In genomic region chr3:111072016-111072891, GRCh38 we compare ENCODE assay signal across 8 cellular contexts. TPM values are rescaled to one million over a fixed set of nuclear protein-coding genes. Genes with fewer than 3 reads are reported as not detected.
DNase-seq lines count a peak whose midpoint lies in the region; ATAC-seq and TF ChIP-seq lines count a peak whose summit lies in the region.

No MANE protein-coding gene starts in this region.

- H3K27me3 ChIP-seq in muscle layer of colon (ENCODE audit: control insufficient read depth in 1 of 2, insufficient read depth in 2 of 2, low read length in 2 of 2) (no peaks in the 10 kb centered on the region), thymus (ENCODE audit: control insufficient read depth, insufficient read depth) (peaks cover 31% of the 10 kb centered on the region)

- peak; percentile 16 for DNase-seq in A172 (ENCODE audit: low spot score)
- peak; percentile 16 for DNase-seq in activated CD4-positive, alpha-beta T cell treated with anti-CD3 and anti-CD28 coated beads for 4 hours
- DNase-seq in epithelial cell of esophagus (ENCODE audit: low read depth): peak; percentile 42
- no peak for DNase-seq in OCI-LY7 (ENCODE audit: low spot score)

- no peaks in the 10 kb centered on the region for H3K79me2 ChIP-seq in OCI-LY7 (ENCODE audit: insufficient read depth, low read depth, low read length)

- no peaks in the 10 kb centered on the region for H3K9me2 ChIP-seq in OCI-LY7 (ENCODE audit: insufficient read depth, low read length)

- H4K20me1 ChIP-seq in OCI-LY7 (ENCODE audit: insufficient read depth, low read length): no peaks in the 10 kb centered on the region

- intact Hi-C loops in OCI-LY7 (cut with micrococcal nuclease; ENCODE audit: unreplicated experiment): no loop called here

- WGBS in thymus: under 1% methylated on average over 71 of the region's 71 CpGs

- ATAC-seq in GM19025 (IDR thresholded peaks at IDR 0.05; ENCODE audit: low read depth, unreplicated experiment) (peak; percentile 29), HG03432 (IDR thresholded peaks at IDR 0.05; ENCODE audit: unreplicated experiment) (peak; percentile 34)

- CTCF ChIA-PET in OCI-LY7 (lab: Charles Lee; ENCODE audit: unreplicated experiment): no interaction called here

- H3K9ac ChIP-seq in muscle layer of colon (ENCODE audit: low read length): peak overlapping the region; percentile 92

- peak overlapping the region; percentile 71 for H3K4me3 ChIP-seq in epithelial cell of esophagus (ENCODE audit: low read length)
- H3K4me3 ChIP-seq in muscle layer of colon (ENCODE audit: low read depth in 1 of 2, low read length in 2 of 2): peak overlapping the region; percentile 76 to 82
- peak overlapping the region; percentile 78 for H3K4me3 ChIP-seq in thymus (ENCODE audit: low read length)
- no peak overlapping the region for H3K4me3 ChIP-seq in OCI-LY7 (ENCODE audit: low read depth, low read length, poor library complexity, severe bottlenecking)

- H3K4me2 ChIP-seq in OCI-LY7 (ENCODE audit: low read length): no peak overlapping the region

- no TSS peak for BruUV-seq in OCI-LY7 (replicated peaks; lab: Mats Ljungman, UMichigan)

- H3K4me1 ChIP-seq in muscle layer of colon (ENCODE audit: insufficient read depth, low read length) (peaks cover 24% of the 10 kb centered on the region), thymus (ENCODE audit: control insufficient read depth, insufficient read depth, low read length) (peaks cover 7% of the 10 kb centered on the region), OCI-LY7 (ENCODE audit: insufficient read depth, low read length, poor library complexity, severe bottlenecking) (no peaks in the 10 kb centered on the region)

- TF ChIP-seq CTCF in epithelial cell of esophagus (IDR thresholded peaks at IDR 0.05; ENCODE audit: insufficient read depth, low read depth, low read length, missing control alignments) (no peak), OCI-LY7 (conservative IDR thresholded peaks at IDR 0.05; ENCODE audit: low read length) (no peak)

- H3K27ac ChIP-seq in muscle layer of colon (ENCODE audit: low read depth, low read length) (peak overlapping the region; percentile 87), thymus (ENCODE audit: low read depth) (no peak overlapping the region), OCI-LY7 (ENCODE audit: low read depth, low read length, poor library complexity, severe bottlenecking) (no peak overlapping the region)

- no peaks in the 10 kb centered on the region for H3K9me3 ChIP-seq in muscle layer of colon (ENCODE audit: low read length)
- H3K9me3 ChIP-seq in thymus (ENCODE audit: control insufficient read depth): no peaks in the 10 kb centered on the region
- H3K9me3 ChIP-seq in OCI-LY7 (ENCODE audit: low read length): no peaks in the 10 kb centered on the region

- H3K36me3 ChIP-seq in muscle layer of colon (ENCODE audit: insufficient read depth, low read length) (no peaks in the 10 kb centered on the region), thymus (ENCODE audit: control insufficient read depth, insufficient read depth) (no peaks in the 10 kb centered on the region), OCI-LY7 (ENCODE audit: insufficient read depth, low read length) (no peaks in the 10 kb centered on the region)

- no peak overlapping the region for H2AFZ ChIP-seq in OCI-LY7 (ENCODE audit: low read length)

- POLR2A ChIA-PET in OCI-LY7 (lab: Charles Lee): no interaction called here

RNA-seq across cellular contexts. Expression of gene NECTIN3, which starts 0.6 kb away (rescaled TPM):
- 42.2 and 51.4 TPM in 2 replicates for total RNA-seq in A172 (2014; rRNA removed; shearing (Covaris generic))
- 1.8 TPM for polyA plus RNA-seq in thymus
- total RNA-seq in OCI-LY7 (2014; rRNA removed; shearing (Covaris generic)): 0.22 TPM in 1 of 2 replicates, not detected in the other
- total RNA-seq in OCI-LY7 (2022): not detected in 2 replicates

Comparison
In these comparisons a context has a peak if more than half of its experiments do, and no peak if none do; other contexts are left out.
1. RNA of gene NECTIN3, which starts 0.6 kb away (total RNA-seq): 42.2 to 51.4 TPM in A172; 0.22 TPM in OCI-LY7; every median in the first group is over 10 times any median in the second.